19 cellular contexts compared by ENCODE assay signal in the genomic region with DNA sequence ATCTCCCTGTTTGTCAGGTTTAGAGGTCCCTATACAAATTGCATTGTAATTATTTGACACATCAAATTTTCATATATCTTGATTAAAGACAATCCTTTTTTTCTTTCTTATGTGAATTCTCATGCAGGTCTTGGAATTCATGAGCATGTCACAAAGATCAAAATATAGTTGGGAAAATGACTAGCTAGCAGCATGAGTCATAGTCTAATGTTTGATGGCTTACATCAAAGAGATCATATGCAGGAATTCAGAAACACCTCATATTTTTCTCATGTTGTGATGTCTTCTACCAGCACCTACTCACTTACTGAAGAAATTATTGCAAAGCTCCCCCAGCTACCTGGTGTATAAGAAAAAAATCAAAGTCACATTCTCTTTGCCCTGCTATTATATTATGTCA.
DNase-seq lines count a peak whose midpoint lies in the region; ATAC-seq and TF ChIP-seq lines count a peak whose summit lies in the region.
"Had no signal": no experiment of that assay in that cellular context is flagged by ENCODE, and none has a peak within 500 bp of the region (broad histone marks: within the 10 kb centered on the region; RNA-seq: fewer than 3 reads in every experiment).

No MANE protein-coding gene starts in this region.

- peak; percentile 21 for DNase-seq in EH (ENCODE audit: low read depth)
- DNase-seq in RWPE2 (ENCODE audit: low spot score), result no peak
- DNase-seq in foreskin keratinocyte, result peak; percentile 42 to 67
- DNase-seq in retinal pigment epithelial cell (ENCODE audit: low read depth), result peak; percentile 7
- DNase-seq in DMS 273 treated with DMSO at 0.1 percent for 48 hours (lab: John Stamatoyannopoulos, UW), result no peak
- DNase-seq: CD8-positive, alpha-beta T cell; DMS79 treated with DMSO at 0.1 percent for 48 hours; GM23248; IMR-90; MM.1S; NCI-H1092 treated with DMSO at 0.1 percent for 48 hours; NCI-H146; NCI-H2081; NCI-H774; RPMI8226 had no signal

- H3K27me3 ChIP-seq in RWPE2 (ENCODE audit: insufficient read depth, poor library complexity, severe bottlenecking), result no peaks in the 10 kb centered on the region
- H3K27me3 ChIP-seq in foreskin keratinocyte, result no peaks in the 10 kb centered on the region
- H3K27me3 ChIP-seq: BLaER1 treated with 17β-estradiol and CSF1 and Interleukin-3, amounts not matched to agents 10 nM and 100 nM had no signal

- peak; percentile 65; the same call in 1 of the 3 replicates for ATAC-seq in RWPE2 (ENCODE audit: low read depth)
- peak; percentile 74 for ATAC-seq in foreskin keratinocyte
- ATAC-seq in GM18861 (IDR thresholded peaks at IDR 0.05; ENCODE audit: unreplicated experiment), result no peak
- ATAC-seq in HG03439 (IDR thresholded peaks at IDR 0.05; ENCODE audit: unreplicated experiment), result no peak
- ATAC-seq: CD8-positive, alpha-beta T cell had no signal

- H3K36me3 ChIP-seq in RWPE2 (ENCODE audit: low read depth), result no peaks in the 10 kb centered on the region
- H3K36me3 ChIP-seq: BLaER1 treated with 17β-estradiol and CSF1 and Interleukin-3, amounts not matched to agents 10 nM and 100 nM; HAP-1 had no signal

- no peak overlapping the region for H3K4me3 ChIP-seq in RWPE2 (ENCODE audit: severe bottlenecking)
- H3K4me3 ChIP-seq in retinal pigment epithelial cell (ENCODE audit: low read length), result no peak overlapping the region
- H3K4me3 ChIP-seq: BLaER1 treated with 17β-estradiol and CSF1 and Interleukin-3, amounts not matched to agents 10 nM and 100 nM; GM23248; HAP-1 had no signal

- peak overlapping the region; percentile 30 for H3K27ac ChIP-seq in RWPE2 (ENCODE audit: poor library complexity, severe bottlenecking)
- H3K27ac ChIP-seq in foreskin keratinocyte, result peak overlapping the region; percentile 29
- H3K27ac ChIP-seq: BLaER1 treated with 17β-estradiol and CSF1 and Interleukin-3, amounts not matched to agents 10 nM and 100 nM; GM23248 had no signal

- H3K9me3 ChIP-seq in RWPE2 (ENCODE audit: severe bottlenecking), result no peaks in the 10 kb centered on the region
- H3K9me3 ChIP-seq: BLaER1 treated with 17β-estradiol and CSF1 and Interleukin-3, amounts not matched to agents 10 nM and 100 nM; HAP-1 had no signal

- TF ChIP-seq CTCF in RWPE2 (IDR thresholded peaks at IDR 0.05; ENCODE audit: poor library complexity, severe bottlenecking) (no peak), foreskin keratinocyte (conservative IDR thresholded peaks at IDR 0.05) (no peak), retinal pigment epithelial cell (conservative IDR thresholded peaks at IDR 0.05; ENCODE audit: low read depth, low read length) (no peak)

- H3K4me1 ChIP-seq in RWPE2 (ENCODE audit: insufficient read depth, poor library complexity, severe bottlenecking) (peaks cover 13% of the 10 kb centered on the region), foreskin keratinocyte (peaks cover 22% of the 10 kb centered on the region)
- H3K4me1 ChIP-seq: BLaER1 treated with 17β-estradiol and CSF1 and Interleukin-3, amounts not matched to agents 10 nM and 100 nM; HAP-1 had no signal

Comparison
In these comparisons a context has a peak if more than half of its experiments do, and no peak if none do; other contexts are left out.
1. DNase-seq: peak in EH (single experiment), foreskin keratinocyte (2 of 2) and retinal pigment epithelial cell (single experiment); none in RWPE2 (single experiment) and DMS 273 treated with DMSO at 0.1 percent for 48 hours (single experiment).
2. ATAC-seq: peak in RWPE2 (single experiment) and foreskin keratinocyte (single experiment); none in GM18861 (single experiment) and HG03439 (single experiment).